9 cellular contexts compared by ENCODE assay signal in the genomic region with DNA sequence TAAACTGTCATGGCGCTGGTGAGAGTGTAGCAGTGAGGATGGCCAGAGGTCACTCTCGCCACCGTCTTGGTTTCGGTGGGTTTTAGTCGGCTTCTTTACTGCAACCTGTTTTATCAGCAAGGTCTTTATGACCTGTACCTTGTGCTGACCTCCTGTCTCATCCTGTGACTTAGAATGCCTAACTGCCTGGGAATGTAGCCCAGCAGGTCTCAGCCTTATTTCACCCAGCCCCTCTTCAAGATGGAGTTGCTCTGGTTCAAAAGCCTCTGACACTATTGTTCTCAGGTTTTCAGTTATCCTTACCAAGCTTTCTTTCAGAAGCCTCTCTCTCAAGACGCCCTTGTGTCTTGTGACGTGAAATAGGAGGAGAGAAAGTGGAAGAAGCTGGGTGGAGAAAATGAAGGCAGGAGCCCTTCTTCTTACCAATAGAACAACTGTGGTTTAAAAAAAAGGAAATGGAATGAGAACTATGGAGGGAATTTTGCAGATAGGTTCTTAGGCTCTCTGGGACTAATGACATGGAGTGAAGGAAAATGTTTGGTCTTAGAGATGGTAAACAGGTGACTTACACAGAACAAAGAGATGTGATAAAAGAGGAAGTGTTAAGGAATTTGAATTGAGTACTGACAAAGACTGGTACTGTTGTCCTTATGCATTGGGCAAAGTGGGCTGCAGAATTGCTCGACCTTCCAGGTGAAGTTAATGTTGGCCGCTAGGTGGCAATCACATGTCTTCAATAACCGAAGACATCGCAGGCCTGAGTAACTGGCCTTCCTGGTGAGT.
DNase-seq lines count a peak whose midpoint lies in the region; ATAC-seq lines count a peak whose summit lies in the region.
"Had no signal": no experiment of that assay in that cellular context is flagged by ENCODE, and none has a peak within 500 bp of the region (broad histone marks: within the 10 kb centered on the region; RNA-seq: fewer than 3 reads in every experiment).

No MANE protein-coding gene starts in this region.

- no peak overlapping the region for H3K27ac Mint-ChIP-seq in activated CD8-positive, alpha-beta T cell treated with anti-CD3 and anti-CD28 coated beads, Interleukin-2, amount 10 ng/mL, durations not matched to agents 7 days and 5 days
- H3K27ac Mint-ChIP-seq: dendritic cell treated with granulocyte-macrophage colony-stimulating factor and Interleukin-4, amounts not matched to agents 40 ng/mL and 50 ng/mL, for 4 days had no signal

- POLR2A ChIA-PET in activated CD8-positive, alpha-beta T cell treated with anti-CD3 and anti-CD28 coated beads, Interleukin-2, amount 10 ng/mL, durations not matched to agents 7 days and 5 days (lab: Charles Lee), result no interaction called here

- ATAC-seq in GM19452 (IDR thresholded peaks at IDR 0.05; ENCODE audit: unreplicated experiment), result peak; percentile 92
- peak; percentile 83 for ATAC-seq in HG03571 (IDR thresholded peaks at IDR 0.05; ENCODE audit: unreplicated experiment)
- ATAC-seq in activated CD8-positive, alpha-beta T cell treated with anti-CD3 and anti-CD28 coated beads, Interleukin-2, amount 10 ng/mL, durations not matched to agents 7 days and 5 days, result peak; percentile 86

- DNase-seq in COLO829 (ENCODE audit: low spot score) (peak; percentile 55), NCI-H774 (lab: John Stamatoyannopoulos, UW) (peak; percentile 74), epidermal melanocyte (ENCODE audit: insufficient read length, low spot score) (peak; percentile 71), myocyte (ENCODE audit: low read depth) (peak; percentile 83), substantia nigra (lab: John Stamatoyannopoulos, UW) (peak in 41 of 49 donors; percentile 3 to 85 (median 55))
- peak; percentile 70 for DNase-seq in activated CD8-positive, alpha-beta T cell treated with anti-CD3 and anti-CD28 coated beads, Interleukin-2, amount 10 ng/mL, durations not matched to agents 7 days and 5 days

- H3K27me3 Mint-ChIP-seq in activated CD8-positive, alpha-beta T cell treated with anti-CD3 and anti-CD28 coated beads, Interleukin-2, amount 10 ng/mL, durations not matched to agents 7 days and 5 days (ENCODE audit: low read depth), result peaks cover 4% of the 10 kb centered on the region

- H3K36me3 Mint-ChIP-seq in activated CD8-positive, alpha-beta T cell treated with anti-CD3 and anti-CD28 coated beads, Interleukin-2, amount 10 ng/mL, durations not matched to agents 7 days and 5 days (ENCODE audit: low read depth), result no peaks in the 10 kb centered on the region

- peaks cover 4% of the 10 kb centered on the region for H3K4me1 Mint-ChIP-seq in activated CD8-positive, alpha-beta T cell treated with anti-CD3 and anti-CD28 coated beads, Interleukin-2, amount 10 ng/mL, durations not matched to agents 7 days and 5 days (ENCODE audit: low read depth)

- no peaks in the 10 kb centered on the region for H3K9me3 Mint-ChIP-seq in activated CD8-positive, alpha-beta T cell treated with anti-CD3 and anti-CD28 coated beads, Interleukin-2, amount 10 ng/mL, durations not matched to agents 7 days and 5 days (ENCODE audit: insufficient read depth)
- H3K9me3 Mint-ChIP-seq: dendritic cell treated with granulocyte-macrophage colony-stimulating factor and Interleukin-4, amounts not matched to agents 40 ng/mL and 50 ng/mL, for 4 days had no signal

- CTCF ChIA-PET in activated CD8-positive, alpha-beta T cell treated with anti-CD3 and anti-CD28 coated beads, Interleukin-2, amount 10 ng/mL, durations not matched to agents 7 days and 5 days (lab: Charles Lee), result interaction anchor here (0.7 to 2.5 kb wide), 23 partner anchors 9 to 480 kb away, joined by 3 to 32 read pairs (median 6); partner anchors contain the start of gene DNAJC21

- no peak overlapping the region for H3K4me3 Mint-ChIP-seq in activated CD8-positive, alpha-beta T cell treated with anti-CD3 and anti-CD28 coated beads, Interleukin-2, amount 10 ng/mL, durations not matched to agents 7 days and 5 days
- H3K4me3 Mint-ChIP-seq: dendritic cell treated with granulocyte-macrophage colony-stimulating factor and Interleukin-4, amounts not matched to agents 40 ng/mL and 50 ng/mL, for 4 days had no signal

- H3K27ac ChIP-seq in substantia nigra (ENCODE audit: low read depth, low read length, poor library complexity, severe bottlenecking), result no peak overlapping the region
